ENCODE assay signal across 13 cellular contexts in the genomic region with DNA sequence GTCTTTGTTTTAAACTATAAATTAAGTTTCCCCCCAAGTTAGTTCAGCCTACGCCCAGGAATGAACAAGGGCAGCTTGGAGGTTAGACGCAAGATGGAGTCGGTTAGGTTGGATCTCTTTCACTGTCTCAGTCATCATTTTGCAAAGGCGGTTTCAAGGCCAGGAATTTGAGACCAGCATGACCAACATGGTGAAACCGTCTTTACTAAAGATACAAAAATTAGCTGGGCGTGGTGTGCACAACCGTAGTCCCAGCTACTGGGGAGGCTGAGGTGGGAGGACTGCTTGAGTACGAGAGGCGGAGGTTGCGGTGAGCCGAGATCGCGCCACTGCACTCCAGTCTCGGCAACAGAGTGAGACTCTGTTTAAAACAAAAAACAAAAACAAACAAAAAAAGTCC. TPM values are rescaled to one million over a fixed set of nuclear protein-coding genes. Genes with fewer than 3 reads are reported as not detected.
"Had no signal": no experiment of that assay in that cellular context is flagged by ENCODE, and none has a peak within 500 bp of the region (broad histone marks: within the 10 kb centered on the region; RNA-seq: fewer than 3 reads in every experiment).

No MANE protein-coding gene starts in this region.

RNA-seq across cellular contexts. Expression of a gene that starts 5.7 kb away (rescaled TPM):
- total RNA-seq: activated B cell treated with CpG ODN at 0.5 μM for 24 hours; activated CD4-positive, alpha-beta memory T cell treated with anti-CD3 and anti-CD28 coated beads for 36 hours; activated CD4-positive, alpha-beta T cell treated with anti-CD3 and anti-CD28 coated beads, Interleukin-2, amount 10 ng/mL, durations not matched to agents 24 days and 14 days; activated CD8-positive, alpha-beta memory T cell treated with anti-CD3 and anti-CD28 coated beads for 36 hours; activated CD8-positive, alpha-beta T cell treated with anti-CD3 and anti-CD28 coated beads for 36 hours; activated naive CD4-positive, alpha-beta T cell treated with anti-CD3 and anti-CD28 coated beads for 36 hours; activated naive CD8-positive, alpha-beta T cell treated with anti-CD3 and anti-CD28 coated beads for 36 hours; activated T-cell treated with anti-CD3 and anti-CD28 coated beads, Interleukin-2, amount 50 U/mL, for 4 hours; activated T-cell treated with anti-CD3 and anti-CD28 coated beads, Interleukin-2, amount 50 U/mL, for 72 hours; activated T-helper 1 cell treated with anti-CD3 and anti-CD28 coated beads, Interleukin-12 subunit alpha, Interleukin-12 subunit beta, Interleukin-2, Interleukin-4 antibody, amounts not matched to agents 30 ng/mL and 10 ng/mL and 1 ng/mL, durations not matched to agents 14 hours and 24 hours and 36 hours; activated T-helper 17 cell treated with anti-CD3 and anti-CD28 coated beads, Interleukin-2, amount 50 U/mL, for 72 hours; body of pancreas; cardiac septum had no signal
